Comparison of ENCODE assay signal across 1 cellular context in the genomic region with DNA sequence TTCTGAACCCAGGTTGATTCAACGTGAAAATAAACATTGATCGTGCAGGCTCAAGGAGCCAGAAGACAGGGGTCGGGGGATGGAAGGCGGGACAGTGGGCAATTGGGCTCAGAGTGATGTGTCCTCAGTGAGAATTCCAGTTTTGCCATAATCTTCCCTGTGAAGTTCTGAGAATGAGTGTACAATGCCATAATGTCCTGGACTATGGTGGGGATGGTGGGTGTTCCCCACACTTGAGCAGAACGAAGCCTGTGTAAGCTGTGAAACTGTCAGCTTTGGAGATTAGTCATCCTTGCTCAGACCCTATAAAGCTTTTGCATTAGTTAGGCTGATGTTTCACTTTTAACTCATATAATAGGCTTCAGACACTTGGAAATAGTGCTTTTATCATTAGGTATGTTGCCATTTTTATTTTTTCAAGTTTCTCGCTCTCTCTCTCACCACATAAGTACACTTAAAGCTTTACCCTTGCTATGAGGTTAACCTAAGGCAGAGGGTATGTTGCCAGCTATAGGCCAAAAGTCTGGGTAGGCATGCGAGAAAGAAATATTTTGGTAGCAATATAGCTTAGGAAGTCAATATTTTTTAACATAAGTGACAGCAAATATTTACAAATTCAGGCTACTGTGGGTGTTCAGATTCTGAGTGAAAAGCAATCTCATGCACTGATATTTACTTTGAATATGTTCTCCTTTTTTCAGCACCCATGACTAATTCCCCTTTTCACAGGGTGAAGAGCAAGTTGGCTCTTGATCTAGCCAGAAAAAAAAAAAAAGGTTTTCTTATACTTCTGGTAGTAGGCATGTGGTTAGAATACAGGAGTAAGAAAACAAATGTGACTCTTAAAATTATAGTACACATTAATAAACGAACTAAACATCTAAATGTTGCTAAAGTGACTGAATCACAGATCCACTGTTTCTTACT.
TF ChIP-seq lines count a peak whose summit lies in the region.

No MANE protein-coding gene starts in this region.

TF ChIP-seq in HepG2, 621 proteins besides CTCF, POLR2A, EP300 and RAD21 (continued from another document):
- TF ChIP-seq PREB (CRISPR knock-in tag; IDR thresholded peaks at IDR 0.05): no peak
- no peak for TF ChIP-seq ELF4 (CRISPR knock-in tag; IDR thresholded peaks at IDR 0.05; ENCODE audit: borderline replicate concordance)
- TF ChIP-seq ZBTB2 (CRISPR knock-in tag; IDR thresholded peaks at IDR 0.05; ENCODE audit: low read depth): no peak
- TF ChIP-seq ZFY (CRISPR knock-in tag; IDR thresholded peaks at IDR 0.05): no peak
- TF ChIP-seq ZNF333 (CRISPR knock-in tag; IDR thresholded peaks at IDR 0.05; ENCODE audit: borderline replicate concordance): no peak
- TF ChIP-seq, protein P1, sequence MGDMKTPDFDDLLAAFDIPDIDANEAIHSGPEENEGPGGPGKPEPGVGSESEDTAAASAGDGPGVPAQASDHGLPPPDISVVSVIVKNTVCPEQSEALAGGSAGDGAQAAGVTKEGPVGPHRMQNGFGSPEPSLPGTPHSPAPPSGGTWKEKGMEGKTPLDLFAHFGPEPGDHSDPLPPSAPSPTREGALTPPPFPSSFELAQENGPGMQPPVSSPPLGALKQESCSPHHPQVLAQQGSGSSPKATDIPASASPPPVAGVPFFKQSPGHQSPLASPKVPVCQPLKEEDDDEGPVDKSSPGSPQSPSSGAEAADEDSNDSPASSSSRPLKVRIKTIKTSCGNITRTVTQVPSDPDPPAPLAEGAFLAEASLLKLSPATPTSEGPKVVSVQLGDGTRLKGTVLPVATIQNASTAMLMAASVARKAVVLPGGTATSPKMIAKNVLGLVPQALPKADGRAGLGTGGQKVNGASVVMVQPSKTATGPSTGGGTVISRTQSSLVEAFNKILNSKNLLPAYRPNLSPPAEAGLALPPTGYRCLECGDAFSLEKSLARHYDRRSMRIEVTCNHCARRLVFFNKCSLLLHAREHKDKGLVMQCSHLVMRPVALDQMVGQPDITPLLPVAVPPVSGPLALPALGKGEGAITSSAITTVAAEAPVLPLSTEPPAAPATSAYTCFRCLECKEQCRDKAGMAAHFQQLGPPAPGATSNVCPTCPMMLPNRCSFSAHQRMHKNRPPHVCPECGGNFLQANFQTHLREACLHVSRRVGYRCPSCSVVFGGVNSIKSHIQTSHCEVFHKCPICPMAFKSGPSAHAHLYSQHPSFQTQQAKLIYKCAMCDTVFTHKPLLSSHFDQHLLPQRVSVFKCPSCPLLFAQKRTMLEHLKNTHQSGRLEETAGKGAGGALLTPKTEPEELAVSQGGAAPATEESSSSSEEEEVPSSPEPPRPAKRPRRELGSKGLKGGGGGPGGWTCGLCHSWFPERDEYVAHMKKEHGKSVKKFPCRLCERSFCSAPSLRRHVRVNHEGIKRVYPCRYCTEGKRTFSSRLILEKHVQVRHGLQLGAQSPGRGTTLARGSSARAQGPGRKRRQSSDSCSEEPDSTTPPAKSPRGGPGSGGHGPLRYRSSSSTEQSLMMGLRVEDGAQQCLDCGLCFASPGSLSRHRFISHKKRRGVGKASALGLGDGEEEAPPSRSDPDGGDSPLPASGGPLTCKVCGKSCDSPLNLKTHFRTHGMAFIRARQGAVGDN (CRISPR knock-in tag; IDR thresholded peaks at IDR 0.05): no peak
- no peak for TF ChIP-seq NR1H2 (CRISPR knock-in tag; IDR thresholded peaks at IDR 0.05; ENCODE audit: borderline replicate concordance, low read depth)
- no peak for TF ChIP-seq ZNF746 (CRISPR knock-in tag; IDR thresholded peaks at IDR 0.05)
- TF ChIP-seq ZNF737 (CRISPR knock-in tag; IDR thresholded peaks at IDR 0.05; ENCODE audit: borderline replicate concordance): no peak
- TF ChIP-seq, protein P2, sequence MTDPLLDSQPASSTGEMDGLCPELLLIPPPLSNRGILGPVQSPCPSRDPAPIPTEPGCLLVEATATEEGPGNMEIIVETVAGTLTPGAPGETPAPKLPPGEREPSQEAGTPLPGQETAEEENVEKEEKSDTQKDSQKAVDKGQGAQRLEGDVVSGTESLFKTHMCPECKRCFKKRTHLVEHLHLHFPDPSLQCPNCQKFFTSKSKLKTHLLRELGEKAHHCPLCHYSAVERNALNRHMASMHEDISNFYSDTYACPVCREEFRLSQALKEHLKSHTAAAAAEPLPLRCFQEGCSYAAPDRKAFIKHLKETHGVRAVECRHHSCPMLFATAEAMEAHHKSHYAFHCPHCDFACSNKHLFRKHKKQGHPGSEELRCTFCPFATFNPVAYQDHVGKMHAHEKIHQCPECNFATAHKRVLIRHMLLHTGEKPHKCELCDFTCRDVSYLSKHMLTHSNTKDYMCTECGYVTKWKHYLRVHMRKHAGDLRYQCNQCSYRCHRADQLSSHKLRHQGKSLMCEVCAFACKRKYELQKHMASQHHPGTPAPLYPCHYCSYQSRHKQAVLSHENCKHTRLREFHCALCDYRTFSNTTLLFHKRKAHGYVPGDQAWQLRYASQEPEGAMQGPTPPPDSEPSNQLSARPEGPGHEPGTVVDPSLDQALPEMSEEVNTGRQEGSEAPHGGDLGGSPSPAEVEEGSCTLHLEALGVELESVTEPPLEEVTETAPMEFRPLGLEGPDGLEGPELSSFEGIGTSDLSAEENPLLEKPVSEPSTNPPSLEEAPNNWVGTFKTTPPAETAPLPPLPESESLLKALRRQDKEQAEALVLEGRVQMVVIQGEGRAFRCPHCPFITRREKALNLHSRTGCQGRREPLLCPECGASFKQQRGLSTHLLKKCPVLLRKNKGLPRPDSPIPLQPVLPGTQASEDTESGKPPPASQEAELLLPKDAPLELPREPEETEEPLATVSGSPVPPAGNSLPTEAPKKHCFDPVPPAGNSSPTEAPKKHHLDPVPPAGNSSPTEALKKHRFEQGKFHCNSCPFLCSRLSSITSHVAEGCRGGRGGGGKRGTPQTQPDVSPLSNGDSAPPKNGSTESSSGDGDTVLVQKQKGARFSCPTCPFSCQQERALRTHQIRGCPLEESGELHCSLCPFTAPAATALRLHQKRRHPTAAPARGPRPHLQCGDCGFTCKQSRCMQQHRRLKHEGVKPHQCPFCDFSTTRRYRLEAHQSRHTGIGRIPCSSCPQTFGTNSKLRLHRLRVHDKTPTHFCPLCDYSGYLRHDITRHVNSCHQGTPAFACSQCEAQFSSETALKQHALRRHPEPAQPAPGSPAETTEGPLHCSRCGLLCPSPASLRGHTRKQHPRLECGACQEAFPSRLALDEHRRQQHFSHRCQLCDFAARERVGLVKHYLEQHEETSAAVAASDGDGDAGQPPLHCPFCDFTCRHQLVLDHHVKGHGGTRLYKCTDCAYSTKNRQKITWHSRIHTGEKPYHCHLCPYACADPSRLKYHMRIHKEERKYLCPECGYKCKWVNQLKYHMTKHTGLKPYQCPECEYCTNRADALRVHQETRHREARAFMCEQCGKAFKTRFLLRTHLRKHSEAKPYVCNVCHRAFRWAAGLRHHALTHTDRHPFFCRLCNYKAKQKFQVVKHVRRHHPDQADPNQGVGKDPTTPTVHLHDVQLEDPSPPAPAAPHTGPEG (CRISPR knock-in tag; IDR thresholded peaks at IDR 0.05): no peak
